In genomic region chr3:41202834-41203345, GRCh38 we compare ENCODE assay signal across 8 cellular contexts. TPM values are rescaled to one million over a fixed set of nuclear protein-coding genes. Genes with fewer than 3 reads are reported as not detected.
DNase-seq lines count a peak whose midpoint lies in the region; ATAC-seq and TF ChIP-seq lines count a peak whose summit lies in the region.

No MANE protein-coding gene starts in this region.

- no peaks in the 10 kb centered on the region for H3K36me3 ChIP-seq in BE2C

- peaks cover 66% of the 10 kb centered on the region for H3K4me1 Mint-ChIP-seq in chondrocyte (ENCODE audit: low read depth)

- peak; percentile 18 for DNase-seq in BE2C
- peak; percentile 35 for DNase-seq in NCI-H446 treated with DMSO at 0.1 percent for 48 hours (lab: John Stamatoyannopoulos, UW)
- no peak for DNase-seq in chondrocyte (ENCODE audit: low spot score)
- DNase-seq in midbrain (lab: John Stamatoyannopoulos, UW), result peak; percentile 37
- no peak for DNase-seq in middle frontal gyrus (ENCODE audit: extremely low spot score, low spot score)

- TF ChIP-seq CTCF in BE2C (IDR thresholded peaks at IDR 0.05; ENCODE audit: low read depth, low read length) (peak; percentile 46), GM12875 (IDR thresholded peaks at IDR 0.05; ENCODE audit: borderline replicate concordance, insufficient read depth, low read depth, low read length) (peak; percentile 11; the same call in 1 of the 2 replicates), chondrocyte (IDR thresholded peaks at IDR 0.05) (peak; percentile 79)

- H3K27ac Mint-ChIP-seq in chondrocyte (ENCODE audit: unreplicated experiment), result peak overlapping the region; percentile 96

- no peaks in the 10 kb centered on the region for H3K27me3 Mint-ChIP-seq in chondrocyte (ENCODE audit: low read depth)

- no peaks in the 10 kb centered on the region for H3K9me3 ChIP-seq in BE2C

- H3K4me3 ChIP-seq in BE2C (ENCODE audit: low read depth, low read length) (no peak overlapping the region), GM12875 (ENCODE audit: low read depth, low read length) (no peak overlapping the region)

- no peaks in the 10 kb centered on the region for H3K4me1 ChIP-seq in BE2C

- H3K4me3 Mint-ChIP-seq in chondrocyte (ENCODE audit: unreplicated experiment), result peak overlapping the region; percentile 84

- no peaks in the 10 kb centered on the region for H3K27me3 ChIP-seq in BE2C

- H3K9me3 Mint-ChIP-seq in chondrocyte (ENCODE audit: low read depth), result no peaks in the 10 kb centered on the region

- H3K36me3 Mint-ChIP-seq in chondrocyte (ENCODE audit: low read depth), result no peaks in the 10 kb centered on the region

- ATAC-seq in GM21515 (IDR thresholded peaks at IDR 0.05; ENCODE audit: unreplicated experiment) (no peak), GM21526 (IDR thresholded peaks at IDR 0.05; ENCODE audit: low FRiP score, unreplicated experiment) (no peak)

RNA-seq across cellular contexts. Expression of gene CTNNB1, which starts 3.6 kb away (rescaled TPM):
- 102 TPM for polyA plus RNA-seq in BE2C (2012; ENCODE audit: insufficient read depth, insufficient read length, low read depth)
- 487 to 677 TPM (median 488 TPM) in 3 replicates for total RNA-seq in chondrocyte

Comparison
In these comparisons a context has a peak if more than half of its experiments do, and no peak if none do; other contexts are left out.
1. DNase-seq: peak in BE2C (single experiment), NCI-H446 treated with DMSO at 0.1 percent for 48 hours (single experiment) and midbrain (single experiment); none in chondrocyte (single experiment) and middle frontal gyrus (single experiment).
2. CTCF ChIP-seq: peak in every context shown above with its lines; median percentile 79 in chondrocyte; 46 in BE2C; 11 in GM12875.